ENCODE assay signal across 9 cellular contexts in genomic region chr4:128310266-128310697, GRCh38. TPM values are rescaled to one million over a fixed set of nuclear protein-coding genes. Genes with fewer than 3 reads are reported as not detected.
DNase-seq lines count a peak whose midpoint lies in the region; ATAC-seq and TF ChIP-seq lines count a peak whose summit lies in the region.
"Had no signal": no experiment of that assay in that cellular context is flagged by ENCODE, and none has a peak within 500 bp of the region (broad histone marks: within the 10 kb centered on the region; RNA-seq: fewer than 3 reads in every experiment).

No MANE protein-coding gene starts in this region.

- H3K27me3 Mint-ChIP-seq in nephron (ENCODE audit: low read depth), result no peaks in the 10 kb centered on the region
- no peaks in the 10 kb centered on the region for H3K27me3 Mint-ChIP-seq in CD8-positive, alpha-beta memory T cell

- no peaks in the 10 kb centered on the region for H3K36me3 ChIP-seq in CD8-positive, alpha-beta memory T cell (ENCODE audit: insufficient read depth, low read length)

- H3K9me3 Mint-ChIP-seq in nephron, result no peaks in the 10 kb centered on the region
- H3K9me3 Mint-ChIP-seq in CD8-positive, alpha-beta memory T cell, result no peaks in the 10 kb centered on the region

- H3K4me1 Mint-ChIP-seq in nephron, result peaks cover 18% of the 10 kb centered on the region
- H3K4me1 Mint-ChIP-seq in CD8-positive, alpha-beta memory T cell, result no peaks in the 10 kb centered on the region

- no peaks in the 10 kb centered on the region for H3K4me1 ChIP-seq in CD8-positive, alpha-beta memory T cell (ENCODE audit: insufficient read depth, low read length)

- ATAC-seq in HG03175 (IDR thresholded peaks at IDR 0.05; ENCODE audit: unreplicated experiment), result no peak
- no peak for ATAC-seq in GM21367 (IDR thresholded peaks at IDR 0.05; ENCODE audit: unreplicated experiment)

- H3K27me3 ChIP-seq in CD8-positive, alpha-beta memory T cell (ENCODE audit: insufficient read depth, low read length, poor library complexity, severe bottlenecking), result no peaks in the 10 kb centered on the region

- no peaks in the 10 kb centered on the region for H3K9me3 ChIP-seq in CD8-positive, alpha-beta memory T cell (ENCODE audit: low read length)

- CTCF ChIA-PET in CD8-positive, alpha-beta memory T cell (lab: Charles Lee), result no interaction called here

- no peak overlapping the region for H3K4me3 Mint-ChIP-seq in nephron
- H3K4me3 Mint-ChIP-seq in CD8-positive, alpha-beta memory T cell, result no peak overlapping the region

- H3K27ac ChIP-seq in CD8-positive, alpha-beta memory T cell (ENCODE audit: low read depth, low read length), result no peak overlapping the region

- peak; percentile 51 for DNase-seq in DMS53 treated with DMSO at 0.1 percent for 48 hours (lab: John Stamatoyannopoulos, UW; ENCODE audit: unreplicated experiment)
- DNase-seq in NCI-H524 treated with DMSO at 0.1 percent for 48 hours (lab: John Stamatoyannopoulos, UW), result peak; percentile 2
- DNase-seq in epithelial cell of proximal tubule (ENCODE audit: low read depth), result no peak
- DNase-seq in COLO829 (ENCODE audit: low spot score), result no peak
- DNase-seq in CD8-positive, alpha-beta memory T cell, result no peak
- DNase-seq: MV-4-11 had no signal

- no peak overlapping the region for H3K4me3 ChIP-seq in epithelial cell of proximal tubule (ENCODE audit: low read depth, low read length)
- no peak overlapping the region for H3K4me3 ChIP-seq in CD8-positive, alpha-beta memory T cell (ENCODE audit: low read length)

- H3K36me3 Mint-ChIP-seq in nephron (ENCODE audit: low read depth), result peaks cover 4% of the 10 kb centered on the region
- peaks cover under 1 to 16% (median 13%) of the 10 kb centered on the region in 3 donors for H3K36me3 Mint-ChIP-seq in CD8-positive, alpha-beta memory T cell

- POLR2A ChIA-PET in CD8-positive, alpha-beta memory T cell (lab: Charles Lee), result no interaction called here

- H3K27ac Mint-ChIP-seq in nephron, result peak overlapping the region in 2 of 3 experiments; percentile 15 to 33
- H3K27ac Mint-ChIP-seq in CD8-positive, alpha-beta memory T cell, result no peak overlapping the region

- TF ChIP-seq CTCF in epithelial cell of proximal tubule (conservative IDR thresholded peaks at IDR 0.05; ENCODE audit: low read depth, low read length) (peak; percentile 63), nephron (IDR thresholded peaks at IDR 0.05; ENCODE audit: unreplicated experiment in 3 of 3) (peak in 1 of 3 experiments; percentile 17)

RNA-seq across cellular contexts. Expression of gene PGRMC2, which starts 22.7 kb away (rescaled TPM):
- 7.7 and 14.0 TPM in 2 replicates for total RNA-seq in epithelial cell of proximal tubule
- 10 to 100 TPM; 36.9 to 40.5 TPM for total RNA-seq in CD8-positive, alpha-beta memory T cell
- 23.6 TPM for polyA plus RNA-seq in CD8-positive, alpha-beta memory T cell

Comparison
In these comparisons a context has a peak if more than half of its experiments do, and no peak if none do; other contexts are left out.
1. DNase-seq: peak in DMS53 treated with DMSO at 0.1 percent for 48 hours (single experiment) and NCI-H524 treated with DMSO at 0.1 percent for 48 hours (single experiment); none in epithelial cell of proximal tubule (single experiment), COLO829 (single experiment) and CD8-positive, alpha-beta memory T cell (0 of 5).
2. H3K27ac Mint-ChIP-seq: peak in nephron (2 of 3); none in CD8-positive, alpha-beta memory T cell (0 of 8).